1 cellular context compared by ENCODE assay signal in the genomic region with DNA sequence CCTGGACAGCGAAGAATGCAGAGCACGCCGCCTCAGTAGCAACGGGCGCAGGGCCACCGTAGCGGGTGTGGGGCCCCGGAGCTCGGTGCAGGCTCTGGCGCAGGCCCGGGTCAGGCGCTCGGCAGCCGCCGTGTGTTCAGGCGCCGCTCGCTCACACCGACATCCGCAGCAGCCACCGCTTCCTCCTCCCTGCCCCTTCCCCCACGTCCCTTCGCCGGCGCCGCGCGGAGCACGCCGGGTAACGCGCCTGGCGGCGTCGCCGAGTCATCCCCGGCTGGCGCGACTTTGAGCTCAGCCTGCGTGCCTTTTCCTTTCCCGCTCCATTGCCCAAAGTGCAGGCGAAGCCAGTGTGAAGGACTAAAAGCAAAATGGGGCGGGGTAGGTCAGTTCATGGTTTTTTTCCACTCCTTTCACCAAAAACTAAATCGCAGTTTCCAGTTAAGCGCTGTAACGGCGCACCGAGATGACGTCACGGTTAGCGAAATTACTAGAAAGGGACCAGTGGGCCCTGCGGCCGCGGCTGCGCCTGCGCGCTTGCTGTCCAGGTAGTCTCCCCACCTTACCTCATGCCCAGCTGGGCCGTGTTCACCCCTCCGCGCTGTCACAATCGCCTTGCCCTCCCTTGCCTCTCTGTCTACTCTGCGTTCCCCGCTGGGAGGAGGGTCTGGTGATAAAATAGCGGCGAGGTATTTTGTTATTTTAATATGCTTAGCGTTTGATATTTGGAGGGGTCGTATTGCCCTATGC.
TF ChIP-seq lines count a peak whose summit lies in the region.

Gene UBQLN1 (minus strand): TSS at position 191 of the 747 bp plus-strand sequence. CDS start 279 bp downstream, outside the sequence.

TF ChIP-seq in K562, 482 proteins besides CTCF, POLR2A, EP300 and RAD21 (continued from another document and continues in another):
- TF ChIP-seq FOSL1 (tag; conservative IDR thresholded peaks at IDR 0.05) (peak; percentile 61), TCF7 (IDR thresholded peaks at IDR 0.05; ENCODE audit: borderline replicate concordance) (no peak; the same call in 1 of the 2 replicates), ZBTB7A (IDR thresholded peaks at IDR 0.05; ENCODE audit: borderline replicate concordance, control insufficient read depth, low read depth, low read length) (peak; percentile 5; the same call in 1 of the 2 replicates), SAP30 (IDR thresholded peaks at IDR 0.05; ENCODE audit: borderline replicate concordance, insufficient read depth, low read depth, low read length, poor library complexity, severe bottlenecking) (peak; percentile 68), ZNF584 (CRISPR knock-in tag; IDR thresholded peaks at IDR 0.05; ENCODE audit: low read depth) (peak; percentile 44), YBX1 (IDR thresholded peaks at IDR 0.05) (no peak), ZNF431 (CRISPR knock-in tag; IDR thresholded peaks at IDR 0.05) (no peak), EGR1 (conservative IDR thresholded peaks at IDR 0.05) (no peak), RHOXF2B (CRISPR knock-in tag; conservative IDR thresholded peaks at IDR 0.05) (no peak), SMARCA4 (IDR thresholded peaks at IDR 0.05) (no peak), CHD2 (IDR thresholded peaks at IDR 0.05; ENCODE audit: low read depth, low read length) (peak; percentile 37; the same call in 1 of the 2 replicates), KDM5B (IDR thresholded peaks at IDR 0.05; ENCODE audit: insufficient replicate concordance, low read depth, low read length) (peak; percentile 57), CTBP1 (IDR thresholded peaks at IDR 0.05; ENCODE audit: borderline replicate concordance) (no peak; the same call in 1 of the 2 replicates), PRDM10 (IDR thresholded peaks at IDR 0.05; ENCODE audit: partially characterized antibody) (peak; percentile 44), NEUROD1 (IDR thresholded peaks at IDR 0.05; ENCODE audit: borderline replicate concordance, low read depth, low read length, partially characterized antibody) (no peak), FOXP4 (CRISPR knock-in tag; IDR thresholded peaks at IDR 0.05; ENCODE audit: borderline replicate concordance) (no peak), HNRNPL (IDR thresholded peaks at IDR 0.05; ENCODE audit: low read depth, low read length) (0 out of 2 replicates have a peak, but pooled peaks have one; percentile 30), ZBTB11 (CRISPR knock-in tag; IDR thresholded peaks at IDR 0.05) (0 out of 6 replicates have a peak, but pooled peaks of 1 of the 3 experiments have one; percentile 28), NR2F6 (CRISPR knock-in tag; IDR thresholded peaks at IDR 0.05) (no peak), ARID3A (IDR thresholded peaks at IDR 0.05; ENCODE audit: borderline replicate concordance, low read depth, low read length) (no peak), ZNF699 (CRISPR knock-in tag; IDR thresholded peaks at IDR 0.05; ENCODE audit: insufficient replicate concordance) (no peak), ZNF512 (tag; IDR thresholded peaks at IDR 0.05) (no peak), PHF21A (IDR thresholded peaks at IDR 0.05; ENCODE audit: borderline replicate concordance, low read depth) (0 out of 2 replicates have a peak, but pooled peaks have one; percentile 23), E2F3 (CRISPR knock-in tag; IDR thresholded peaks at IDR 0.05) (no peak), MEF2A (IDR thresholded peaks at IDR 0.05; ENCODE audit: control insufficient read depth, low read depth, low read length) (no peak), BACH1 (tag; IDR thresholded peaks at IDR 0.05) (peak; percentile 96), CREB1 (IDR thresholded peaks at IDR 0.05) (peak; percentile 92), CREB1 (CRISPR knock-in tag; IDR thresholded peaks at IDR 0.05) (peak; percentile 94), SREBF1 (IDR thresholded peaks at IDR 0.05; ENCODE audit: borderline replicate concordance, low read depth, low read length) (no peak), ZNF24 (IDR thresholded peaks at IDR 0.05) (no peak), ZNF586 (CRISPR knock-in tag; conservative IDR thresholded peaks at IDR 0.05) (no peak), NCOA2 (IDR thresholded peaks at IDR 0.05; ENCODE audit: partially characterized antibody in 2 of 2) (no peak), NCOA6 (IDR thresholded peaks at IDR 0.05) (no peak), GTF2B (IDR thresholded peaks at IDR 0.05; ENCODE audit: extremely low read depth, insufficient read length) (no peak), ZNF274 (IDR thresholded peaks at IDR 0.05; ENCODE audit: borderline replicate concordance, low read depth, low read length) (no peak), HMG20B (CRISPR knock-in tag; IDR thresholded peaks at IDR 0.05) (no peak), ZC3H8 (IDR thresholded peaks at IDR 0.05) (no peak), IRF2 (CRISPR knock-in tag; IDR thresholded peaks at IDR 0.05) (0 out of 2 replicates have a peak, but pooled peaks have one; percentile 67), ZNF408 (CRISPR knock-in tag; IDR thresholded peaks at IDR 0.05; ENCODE audit: low read depth) (no peak)
- TF ChIP-seq, protein P1, sequence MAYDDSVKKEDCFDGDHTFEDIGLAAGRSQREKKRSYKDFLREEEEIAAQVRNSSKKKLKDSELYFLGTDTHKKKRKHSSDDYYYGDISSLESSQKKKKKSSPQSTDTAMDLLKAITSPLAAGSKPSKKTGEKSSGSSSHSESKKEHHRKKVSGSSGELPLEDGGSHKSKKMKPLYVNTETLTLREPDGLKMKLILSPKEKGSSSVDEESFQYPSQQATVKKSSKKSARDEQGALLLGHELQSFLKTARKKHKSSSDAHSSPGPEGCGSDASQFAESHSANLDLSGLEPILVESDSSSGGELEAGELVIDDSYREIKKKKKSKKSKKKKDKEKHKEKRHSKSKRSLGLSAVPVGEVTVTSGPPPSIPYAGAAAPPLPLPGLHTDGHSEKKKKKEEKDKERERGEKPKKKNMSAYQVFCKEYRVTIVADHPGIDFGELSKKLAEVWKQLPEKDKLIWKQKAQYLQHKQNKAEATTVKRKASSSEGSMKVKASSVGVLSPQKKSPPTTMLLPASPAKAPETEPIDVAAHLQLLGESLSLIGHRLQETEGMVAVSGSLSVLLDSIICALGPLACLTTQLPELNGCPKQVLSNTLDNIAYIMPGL (CRISPR knock-in tag; IDR thresholded peaks at IDR 0.05), result no peak
- TF ChIP-seq, protein P2, sequence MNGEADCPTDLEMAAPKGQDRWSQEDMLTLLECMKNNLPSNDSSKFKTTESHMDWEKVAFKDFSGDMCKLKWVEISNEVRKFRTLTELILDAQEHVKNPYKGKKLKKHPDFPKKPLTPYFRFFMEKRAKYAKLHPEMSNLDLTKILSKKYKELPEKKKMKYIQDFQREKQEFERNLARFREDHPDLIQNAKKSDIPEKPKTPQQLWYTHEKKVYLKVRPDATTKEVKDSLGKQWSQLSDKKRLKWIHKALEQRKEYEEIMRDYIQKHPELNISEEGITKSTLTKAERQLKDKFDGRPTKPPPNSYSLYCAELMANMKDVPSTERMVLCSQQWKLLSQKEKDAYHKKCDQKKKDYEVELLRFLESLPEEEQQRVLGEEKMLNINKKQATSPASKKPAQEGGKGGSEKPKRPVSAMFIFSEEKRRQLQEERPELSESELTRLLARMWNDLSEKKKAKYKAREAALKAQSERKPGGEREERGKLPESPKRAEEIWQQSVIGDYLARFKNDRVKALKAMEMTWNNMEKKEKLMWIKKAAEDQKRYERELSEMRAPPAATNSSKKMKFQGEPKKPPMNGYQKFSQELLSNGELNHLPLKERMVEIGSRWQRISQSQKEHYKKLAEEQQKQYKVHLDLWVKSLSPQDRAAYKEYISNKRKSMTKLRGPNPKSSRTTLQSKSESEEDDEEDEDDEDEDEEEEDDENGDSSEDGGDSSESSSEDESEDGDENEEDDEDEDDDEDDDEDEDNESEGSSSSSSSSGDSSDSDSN (IDR thresholded peaks at IDR 0.05; ENCODE audit: borderline replicate concordance in 1 of 2, low read depth in 2 of 2, low read length in 2 of 2), result no peak
